13 cellular contexts compared by ENCODE assay signal in the genomic region with DNA sequence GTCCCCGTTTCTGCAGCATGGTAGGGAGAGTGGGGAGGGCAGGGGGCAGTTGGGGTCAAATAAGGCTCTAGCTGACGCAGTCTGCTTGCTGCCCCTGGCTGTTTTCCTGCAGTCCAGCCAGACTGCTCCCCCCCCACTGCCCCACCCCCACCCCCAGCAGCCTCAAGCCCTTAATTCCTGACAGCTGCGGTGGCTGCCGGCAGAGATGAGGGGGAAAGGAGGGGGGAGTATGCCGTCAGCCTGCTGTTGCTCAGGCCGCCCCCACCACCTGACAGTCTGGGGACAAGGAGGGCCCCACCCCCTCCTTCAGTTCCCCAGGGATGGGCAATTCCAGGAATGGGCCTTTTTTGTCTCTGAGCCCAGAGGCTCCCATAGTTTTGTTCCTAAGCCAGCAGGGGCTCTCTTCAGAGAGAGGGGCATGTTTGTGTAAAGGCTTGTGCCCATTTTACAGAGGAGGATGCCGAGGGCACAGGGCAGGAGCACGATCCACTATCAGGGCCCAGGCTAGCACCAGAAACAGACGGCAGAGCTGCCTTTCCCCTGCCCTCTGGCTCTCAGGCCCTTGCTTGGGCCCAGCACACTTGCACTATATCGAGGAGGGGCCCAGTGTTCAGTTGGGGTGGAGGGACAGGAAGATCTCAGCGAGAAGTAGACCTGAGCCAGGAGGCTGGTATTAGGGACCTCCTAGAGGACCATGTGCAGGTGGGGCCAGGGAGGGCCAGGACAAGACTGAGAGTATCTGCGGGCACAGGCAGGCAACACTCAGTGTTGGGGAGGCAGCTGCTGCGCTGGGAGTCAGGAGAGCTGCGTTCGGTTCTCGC. TPM values are rescaled to one million over a fixed set of nuclear protein-coding genes. Genes with fewer than 3 reads are reported as not detected.
DNase-seq lines count a peak whose midpoint lies in the region; ATAC-seq and TF ChIP-seq lines count a peak whose summit lies in the region.
"Had no signal": no experiment of that assay in that cellular context is flagged by ENCODE, and none has a peak within 500 bp of the region (broad histone marks: within the 10 kb centered on the region; RNA-seq: fewer than 3 reads in every experiment).

No MANE protein-coding gene starts in this region.

- no peak for ATAC-seq in naive thymus-derived CD4-positive, alpha-beta T cell
- no peak for ATAC-seq in HG02610 (IDR thresholded peaks at IDR 0.05; ENCODE audit: unreplicated experiment)

- H3K4me3 Mint-ChIP-seq in naive thymus-derived CD4-positive, alpha-beta T cell: peak overlapping the region; percentile 17 to 93 (median 88)

- no peaks in the 10 kb centered on the region for H3K9me3 Mint-ChIP-seq in naive thymus-derived CD4-positive, alpha-beta T cell

- no peak overlapping the region for H3K27ac ChIP-seq in HUES6 (ENCODE audit: low read depth, low read length)
- peak overlapping the region; percentile 85 for H3K27ac ChIP-seq in WERI-Rb-1
- peak overlapping the region; percentile 81 for H3K27ac ChIP-seq in naive thymus-derived CD4-positive, alpha-beta T cell (ENCODE audit: low read depth, low read length)
- H3K27ac ChIP-seq: 22Rv1, lower lobe of right lung had no signal

- peaks cover 99% of the 10 kb centered on the region for H3K27me3 ChIP-seq in HUES6 (ENCODE audit: control insufficient read depth, insufficient read depth, low read length)
- no peaks in the 10 kb centered on the region for H3K27me3 ChIP-seq in WERI-Rb-1 (ENCODE audit: insufficient read depth, low read depth, severe bottlenecking)
- H3K27me3 ChIP-seq in naive thymus-derived CD4-positive, alpha-beta T cell (ENCODE audit: control insufficient read depth in 2 of 2, insufficient read depth in 2 of 2, low read length in 2 of 2): peaks cover 6 to 8% of the 10 kb centered on the region in 2 donors

- intact Hi-C loops in naive thymus-derived CD4-positive, alpha-beta T cell (cut with micrococcal nuclease): loop anchor here (5.0 kb wide), 4 partner anchors 33 to 398 kb away; partner anchors contain the start of gene DNAJB2 (in 1 of the 2)

- H3K9me3 ChIP-seq in HUES6 (ENCODE audit: control insufficient read depth, insufficient read depth, low read depth, low read length): no peaks in the 10 kb centered on the region
- H3K9me3 ChIP-seq in WERI-Rb-1 (ENCODE audit: severe bottlenecking): no peaks in the 10 kb centered on the region
- no peaks in the 10 kb centered on the region for H3K9me3 ChIP-seq in naive thymus-derived CD4-positive, alpha-beta T cell (ENCODE audit: control insufficient read depth in 2 of 3, low read length in 3 of 3)
- H3K9me3 ChIP-seq: lower lobe of right lung had no signal

- no peaks in the 10 kb centered on the region for H3K36me3 Mint-ChIP-seq in naive thymus-derived CD4-positive, alpha-beta T cell

- DNase-seq in DMS 273 (lab: John Stamatoyannopoulos, UW; ENCODE audit: unreplicated experiment) (peak; percentile 75), DMS 273 treated with DMSO at 0.1 percent for 48 hours (lab: John Stamatoyannopoulos, UW) (no peak), WERI-Rb-1 (peak; percentile 92), NCI-H748 (lab: John Stamatoyannopoulos, UW; ENCODE audit: unreplicated experiment) (no peak), T1000 (lab: John Stamatoyannopoulos, UW) (no peak)
- DNase-seq in naive thymus-derived CD4-positive, alpha-beta T cell: no peak
- DNase-seq: foreskin melanocyte, lower lobe of right lung, NCI-H2107 had no signal

- H3K36me3 ChIP-seq in HUES6 (ENCODE audit: control insufficient read depth, insufficient read depth, low read length) (no peaks in the 10 kb centered on the region), WERI-Rb-1 (no peaks in the 10 kb centered on the region)
- H3K36me3 ChIP-seq in naive thymus-derived CD4-positive, alpha-beta T cell (ENCODE audit: control insufficient read depth in 2 of 3, insufficient read depth in 3 of 3, low read length in 3 of 3): no peaks in the 10 kb centered on the region
- H3K36me3 ChIP-seq: lower lobe of right lung had no signal

- H3K27ac Mint-ChIP-seq in naive thymus-derived CD4-positive, alpha-beta T cell: peak overlapping the region in 8 of 9 donors; percentile 73 to 95 (median 85)

- H3K4me1 Mint-ChIP-seq in naive thymus-derived CD4-positive, alpha-beta T cell: peaks cover 19 to 56% (median 42%) of the 10 kb centered on the region in 7 donors

- no peak for TF ChIP-seq CTCF in WERI-Rb-1 (IDR thresholded peaks at IDR 0.05; ENCODE audit: low read depth, low read length)

- H3K4me1 ChIP-seq in HUES6 (ENCODE audit: control insufficient read depth, insufficient read depth, low read length): peaks cover 19% of the 10 kb centered on the region
- H3K4me1 ChIP-seq in naive thymus-derived CD4-positive, alpha-beta T cell (ENCODE audit: control insufficient read depth in 2 of 2, insufficient read depth in 2 of 2, low read length in 2 of 2): peaks cover 30 to 41% of the 10 kb centered on the region in 2 donors

- peaks cover 5 to 78% (median 16%) of the 10 kb centered on the region in 5 donors for H3K27me3 Mint-ChIP-seq in naive thymus-derived CD4-positive, alpha-beta T cell

- POLR2A ChIA-PET in naive thymus-derived CD4-positive, alpha-beta T cell (lab: Charles Lee): interaction anchor here (1.4 to 13.5 kb wide), 2 partner anchors 14 to 208 kb away, joined by 3 to 305 read pairs; partner anchors contain the start of genes RNF25 and STK36

- H3K4me3 ChIP-seq in HUES6 (ENCODE audit: low read depth, low read length) (peak overlapping the region; percentile 47; the same call in 1 of the 2 replicates), WERI-Rb-1 (ENCODE audit: low read depth, low read length) (no peak overlapping the region)
- peak overlapping the region; percentile 53 for H3K4me3 ChIP-seq in naive thymus-derived CD4-positive, alpha-beta T cell (ENCODE audit: low read length)

- no peak overlapping the region for H3K9ac ChIP-seq in HUES6 (ENCODE audit: low read length)

- CTCF ChIA-PET in naive thymus-derived CD4-positive, alpha-beta T cell (lab: Charles Lee): interaction anchor here (0.6 to 19.9 kb wide), 2 partner anchors 19 to 67 kb away, joined by 5 to 627 read pairs; no protein-coding TSS in a partner anchor

RNA-seq across cellular contexts. Expression of gene WNT10A, which starts 1.5 kb away (rescaled TPM):
- total RNA-seq in naive thymus-derived CD4-positive, alpha-beta T cell: 1 to 10 TPM in 4 of 5 experiments, under 1 TPM in 1; 0.19 to 4.2 (median 3.0) TPM
- polyA plus RNA-seq in naive thymus-derived CD4-positive, alpha-beta T cell: 1 to 10 TPM in 1 of 2 donors, under 1 TPM in 1; 0.61 to 1.2 TPM

RNA-seq across cellular contexts. Expression of gene WNT6, which starts 19.5 kb away (rescaled TPM):
- under 1 TPM in 1 of 5 experiments, not detected in 4; 0.22 TPM for total RNA-seq in naive thymus-derived CD4-positive, alpha-beta T cell
- under 1 TPM in 1 of 2 donors, not detected in 1; 0.11 TPM for polyA plus RNA-seq in naive thymus-derived CD4-positive, alpha-beta T cell
- total RNA-seq: SK-MEL-5 had no signal

RNA-seq across cellular contexts. Expression of gene PRKAG3, which starts 47.5 kb away (rescaled TPM):
- not detected for total RNA-seq in naive thymus-derived CD4-positive, alpha-beta T cell
- not detected for polyA plus RNA-seq in naive thymus-derived CD4-positive, alpha-beta T cell
- total RNA-seq: lower lobe of right lung, SK-MEL-5 had no signal

Comparison
In these comparisons a context has a peak if more than half of its experiments do, and no peak if none do; other contexts are left out.
1. DNase-seq: peak in DMS 273 (single experiment) and WERI-Rb-1 (single experiment); none in DMS 273 treated with DMSO at 0.1 percent for 48 hours (single experiment), naive thymus-derived CD4-positive, alpha-beta T cell (0 of 9), NCI-H748 (single experiment) and T1000 (single experiment).